11 cellular contexts compared by ENCODE assay signal in the genomic region with DNA sequence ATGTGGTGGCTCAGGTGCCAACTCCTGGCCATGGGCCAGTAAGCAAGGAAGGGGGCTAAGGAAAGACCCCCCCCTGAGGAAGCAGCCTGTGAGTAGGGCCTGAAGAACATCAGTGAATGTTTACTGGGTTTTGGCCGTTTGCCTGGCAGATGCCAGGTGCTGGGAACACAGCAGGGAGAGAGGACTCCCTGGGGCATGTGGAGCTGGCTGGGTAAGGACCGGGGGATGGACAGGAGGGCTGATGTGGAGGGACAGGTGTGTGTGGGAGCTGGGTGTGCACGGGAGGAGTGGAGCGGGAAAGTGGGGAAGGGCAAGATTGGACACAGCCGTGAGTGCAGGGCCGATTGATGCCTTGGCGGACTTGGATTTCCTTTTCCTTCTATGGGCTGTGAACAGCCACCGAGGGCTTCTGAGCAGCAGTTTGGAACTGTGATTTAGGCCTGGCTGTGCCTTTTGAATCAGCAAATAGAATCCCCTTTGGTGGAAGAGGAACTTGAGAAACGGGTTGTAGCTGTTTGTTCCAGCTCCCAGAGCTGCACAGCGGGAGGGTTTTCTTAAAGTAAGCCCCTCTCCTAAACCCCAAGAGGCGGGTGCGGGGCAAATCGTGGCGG. TPM values are rescaled to one million over a fixed set of nuclear protein-coding genes. Genes with fewer than 3 reads are reported as not detected.
A peak's percentile ranks its signal among the peaks of the same experiment; 100 is the strongest.
DNase-seq lines count a peak whose midpoint lies in the region; ATAC-seq and TF ChIP-seq lines count a peak whose summit lies in the region.
"Had no signal": no experiment of that assay in that cellular context is flagged by ENCODE, and none has a peak within 500 bp of the region (broad histone marks: within the 10 kb centered on the region; RNA-seq: fewer than 3 reads in every experiment).

No MANE protein-coding gene starts in this region.

- H3K27me3 Mint-ChIP-seq in neural progenitor cell (ENCODE audit: insufficient read depth, low read depth), result peaks cover 35% of the 10 kb centered on the region
- peaks cover 61% of the 10 kb centered on the region for H3K27me3 Mint-ChIP-seq in T-helper 2 cell treated with Interferon-gamma antibody and Interleukin-4, amounts not matched to agents 5 μg/mL and 100 μg/mL, for 36 hours (ENCODE audit: low read depth)

- no peak for TF ChIP-seq CTCF in neural progenitor cell (IDR thresholded peaks at IDR 0.05)

- H2AFZ ChIP-seq in neural progenitor cell (replicated peaks), result no peak overlapping the region

- H3K79me2 ChIP-seq in neural progenitor cell (ENCODE audit: low read depth), result no peaks in the 10 kb centered on the region

- no peak overlapping the region for H3K4me3 ChIP-seq in neural progenitor cell
- H3K4me3 ChIP-seq: testis had no signal

- H3K4me2 ChIP-seq in neural progenitor cell, result peak overlapping the region; percentile 21

- no peak overlapping the region for H3K4me3 Mint-ChIP-seq in neural progenitor cell
- no peak overlapping the region for H3K4me3 Mint-ChIP-seq in T-helper 2 cell treated with Interferon-gamma antibody and Interleukin-4, amounts not matched to agents 5 μg/mL and 100 μg/mL, for 36 hours
- H3K4me3 Mint-ChIP-seq: immature natural killer cell had no signal

- no peaks in the 10 kb centered on the region for H3K9me3 ChIP-seq in neural progenitor cell (ENCODE audit: low read depth)
- H3K9me3 ChIP-seq: testis had no signal

- no peak overlapping the region for H3K9ac ChIP-seq in neural progenitor cell

- no peaks in the 10 kb centered on the region for H3K9me3 Mint-ChIP-seq in neural progenitor cell
- H3K9me3 Mint-ChIP-seq in T-helper 2 cell treated with Interferon-gamma antibody and Interleukin-4, amounts not matched to agents 5 μg/mL and 100 μg/mL, for 36 hours, result no peaks in the 10 kb centered on the region
- H3K9me3 Mint-ChIP-seq: immature natural killer cell had no signal

- H3K27me3 ChIP-seq in neural progenitor cell, result peaks cover 46% of the 10 kb centered on the region
- H3K27me3 ChIP-seq: testis had no signal

- DNase-seq in DMS 273 treated with DMSO at 0.1 percent for 48 hours (lab: John Stamatoyannopoulos, UW) (peak; percentile 53), NCI-H146 treated with DMSO at 0.1 percent for 48 hours (lab: John Stamatoyannopoulos, UW; ENCODE audit: unreplicated experiment) (peak; percentile 56), cerebellar cortex (ENCODE audit: low spot score) (peak; percentile 5), neural progenitor cell (ENCODE audit: low spot score) (peak; percentile 69), SW 1271 (lab: John Stamatoyannopoulos, UW) (no peak)
- DNase-seq in effector CD8-positive, alpha-beta T cell (lab: John Stamatoyannopoulos, UW), result no peak
- DNase-seq in T-helper 2 cell treated with Interferon-gamma antibody and Interleukin-4, amounts not matched to agents 5 μg/mL and 100 μg/mL, for 36 hours (ENCODE audit: low spot score), result no peak
- DNase-seq: immature natural killer cell, NCI-H526, testis had no signal

- H3K4me1 Mint-ChIP-seq in neural progenitor cell, result peaks cover 10% of the 10 kb centered on the region
- no peaks in the 10 kb centered on the region for H3K4me1 Mint-ChIP-seq in T-helper 2 cell treated with Interferon-gamma antibody and Interleukin-4, amounts not matched to agents 5 μg/mL and 100 μg/mL, for 36 hours (ENCODE audit: low read depth)
- H3K4me1 Mint-ChIP-seq: immature natural killer cell had no signal

- no peak for ATAC-seq in HG02973 (IDR thresholded peaks at IDR 0.05; ENCODE audit: unreplicated experiment)

- H3K4me1 ChIP-seq in neural progenitor cell, result peaks cover 19% of the 10 kb centered on the region
- H3K4me1 ChIP-seq: testis had no signal

- peaks cover 31% of the 10 kb centered on the region for H3F3A ChIP-seq in neural progenitor cell (ENCODE audit: low read depth)

- no peaks in the 10 kb centered on the region for H3K36me3 ChIP-seq in neural progenitor cell

- no peak overlapping the region for H3K27ac ChIP-seq in neural progenitor cell
- H3K27ac ChIP-seq: testis had no signal

- H3K36me3 Mint-ChIP-seq in neural progenitor cell, result no peaks in the 10 kb centered on the region
- no peaks in the 10 kb centered on the region for H3K36me3 Mint-ChIP-seq in T-helper 2 cell treated with Interferon-gamma antibody and Interleukin-4, amounts not matched to agents 5 μg/mL and 100 μg/mL, for 36 hours (ENCODE audit: low read depth)
- H3K36me3 Mint-ChIP-seq: immature natural killer cell had no signal

- no peaks in the 10 kb centered on the region for H4K20me1 ChIP-seq in neural progenitor cell (ENCODE audit: low read depth)

- no peak overlapping the region for H3K27ac Mint-ChIP-seq in neural progenitor cell
- no peak overlapping the region for H3K27ac Mint-ChIP-seq in T-helper 2 cell treated with Interferon-gamma antibody and Interleukin-4, amounts not matched to agents 5 μg/mL and 100 μg/mL, for 36 hours
- H3K27ac Mint-ChIP-seq: immature natural killer cell had no signal

RNA-seq across cellular contexts. Expression of a gene that starts 3.1 kb away (rescaled TPM):
- total RNA-seq in neural progenitor cell (ENCODE audit: low replicate concordance), result 0.15 and 0.40 TPM in 2 replicates

Comparison
In these comparisons a context has a peak if more than half of its experiments do, and no peak if none do; other contexts are left out.
1. DNase-seq: peak in DMS 273 treated with DMSO at 0.1 percent for 48 hours (single experiment), NCI-H146 treated with DMSO at 0.1 percent for 48 hours (single experiment), cerebellar cortex (single experiment) and neural progenitor cell (single experiment); none in effector CD8-positive, alpha-beta T cell (single experiment), T-helper 2 cell treated with Interferon-gamma antibody and Interleukin-4, amounts not matched to agents 5 μg/mL and 100 μg/mL, for 36 hours (single experiment) and SW 1271 (0 of 2).